20 cellular contexts compared by ENCODE assay signal in the genomic region with DNA sequence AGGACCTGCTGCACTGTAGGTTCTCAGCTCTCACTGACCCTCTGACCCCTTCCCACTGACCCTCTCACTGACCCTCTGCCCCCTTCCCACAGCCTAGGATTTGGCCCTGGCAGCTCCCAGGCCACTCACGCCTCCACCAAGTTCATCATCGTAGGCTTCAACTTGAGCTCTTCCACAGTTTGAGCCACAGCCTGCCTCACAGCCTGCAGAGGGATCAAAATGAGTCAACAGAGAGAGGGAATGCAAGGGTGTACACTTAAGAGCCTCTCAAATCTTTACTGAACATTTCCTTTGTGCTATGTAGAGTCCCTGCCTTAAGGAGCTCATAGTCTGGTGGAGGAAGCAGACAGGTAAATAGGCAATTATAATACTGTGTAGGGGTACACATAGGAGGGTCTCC. TPM values are rescaled to one million over a fixed set of nuclear protein-coding genes. Genes with fewer than 3 reads are reported as not detected.
A peak's percentile ranks its signal among the peaks of the same experiment; 100 is the strongest.
DNase-seq lines count a peak whose midpoint lies in the region; ATAC-seq lines count a peak whose summit lies in the region.
"Had no signal": no experiment of that assay in that cellular context is flagged by ENCODE, and none has a peak within 500 bp of the region (broad histone marks: within the 10 kb centered on the region; RNA-seq: fewer than 3 reads in every experiment).

No MANE protein-coding gene starts in this region.

- H3K4me3 Mint-ChIP-seq in activated CD4-positive, alpha-beta T cell treated with anti-CD3 and anti-CD28 coated beads, Interleukin-2, amount 10 ng/mL, durations not matched to agents 7 days and 5 days = no peak overlapping the region
- H3K4me3 Mint-ChIP-seq in T-helper 17 cell = no peak overlapping the region
- no peak overlapping the region for H3K4me3 Mint-ChIP-seq in immature natural killer cell

- DNase-seq in activated CD4-positive, alpha-beta T cell treated with anti-CD3 and anti-CD28 coated beads, Interleukin-2, amount 10 ng/mL, durations not matched to agents 7 days and 5 days = no peak
- DNase-seq in activated CD4-positive, alpha-beta T cell treated with anti-CD3 and anti-CD28 coated beads for 4 hours = no peak
- DNase-seq in T-helper 17 cell (no peak), immature natural killer cell (no peak), NCI-H82 treated with DMSO at 0.1 percent for 48 hours (lab: John Stamatoyannopoulos, UW; ENCODE audit: unreplicated experiment) (no peak), SIG-M5 (lab: John Stamatoyannopoulos, UW) (no peak)
- no peak for DNase-seq in stimulated activated naive CD8-positive, alpha-beta T cell treated with anti-CD3 and anti-CD28 coated beads, Interleukin-15, Interleukin-2, amounts not matched to agents 100 U/mL and 50 U/mL, for 24 hours
- DNase-seq: COR-L47, DMS53, NCI-H1048, NCI-H146, NCI-H2081 treated with DMSO at 0.1 percent for 48 hours, NCI-H2227 treated with DMSO at 0.1 percent for 48 hours, NCI-H526 had no signal

- CTCF ChIA-PET in activated CD4-positive, alpha-beta T cell treated with anti-CD3 and anti-CD28 coated beads, Interleukin-2, amount 10 ng/mL, durations not matched to agents 7 days and 5 days (lab: Charles Lee) = interaction anchor here (0.5 to 1.5 kb wide), 7 partner anchors 8 to 252 kb away, joined by 3 to 5 read pairs (median 3); a partner anchor contains a TSS

- H3K27me3 Mint-ChIP-seq in activated CD4-positive, alpha-beta T cell treated with anti-CD3 and anti-CD28 coated beads, Interleukin-2, amount 10 ng/mL, durations not matched to agents 7 days and 5 days = no peaks in the 10 kb centered on the region
- H3K27me3 Mint-ChIP-seq in T-helper 17 cell (no peaks in the 10 kb centered on the region), immature natural killer cell (ENCODE audit: low read depth in 3 of 3) (peaks cover 0 to 2% (median 0%) of the 10 kb centered on the region in 3 donors)

- H3K9me3 Mint-ChIP-seq in activated CD4-positive, alpha-beta T cell treated with anti-CD3 and anti-CD28 coated beads, Interleukin-2, amount 10 ng/mL, durations not matched to agents 7 days and 5 days = no peaks in the 10 kb centered on the region
- no peaks in the 10 kb centered on the region for H3K9me3 Mint-ChIP-seq in immature natural killer cell

- H3K9me3 ChIP-seq in T-helper 17 cell (ENCODE audit: control insufficient read depth, low read length, poor library complexity, severe bottlenecking) = no peaks in the 10 kb centered on the region
- H3K9me3 ChIP-seq: BLaER1 treated with 17β-estradiol and CSF1 and Interleukin-3, amounts not matched to agents 10 nM and 100 nM; HAP-1 had no signal

- ATAC-seq in T-helper 17 cell (no peak), HG02610 (IDR thresholded peaks at IDR 0.05; ENCODE audit: unreplicated experiment) (no peak)
- ATAC-seq in stimulated activated naive CD8-positive, alpha-beta T cell treated with anti-CD3 and anti-CD28 coated beads, Interleukin-15, Interleukin-2, amounts not matched to agents 100 U/mL and 50 U/mL, for 24 hours = peak; percentile 59
- ATAC-seq: K562 had no signal

- peak overlapping the region; percentile 21 for H3K27ac Mint-ChIP-seq in activated CD4-positive, alpha-beta T cell treated with anti-CD3 and anti-CD28 coated beads, Interleukin-2, amount 10 ng/mL, durations not matched to agents 7 days and 5 days
- H3K27ac Mint-ChIP-seq in T-helper 17 cell (peak overlapping the region; percentile 61), immature natural killer cell (peak overlapping the region in 5 of 6 donors; percentile 4 to 76 (median 69))

- H3K36me3 Mint-ChIP-seq in activated CD4-positive, alpha-beta T cell treated with anti-CD3 and anti-CD28 coated beads, Interleukin-2, amount 10 ng/mL, durations not matched to agents 7 days and 5 days (ENCODE audit: low read depth) = peaks cover 22% of the 10 kb centered on the region
- peaks cover 16% of the 10 kb centered on the region for H3K36me3 Mint-ChIP-seq in T-helper 17 cell (ENCODE audit: low read depth)
- peaks cover 19 to 43% (median 36%) of the 10 kb centered on the region in 3 donors for H3K36me3 Mint-ChIP-seq in immature natural killer cell

- H3K4me1 Mint-ChIP-seq in activated CD4-positive, alpha-beta T cell treated with anti-CD3 and anti-CD28 coated beads, Interleukin-2, amount 10 ng/mL, durations not matched to agents 7 days and 5 days = peaks cover 14% of the 10 kb centered on the region
- H3K4me1 Mint-ChIP-seq in T-helper 17 cell (peaks cover 26% of the 10 kb centered on the region), immature natural killer cell (peaks cover 42 to 64% of the 10 kb centered on the region in 2 donors)

- POLR2A ChIA-PET in activated CD4-positive, alpha-beta T cell treated with anti-CD3 and anti-CD28 coated beads, Interleukin-2, amount 10 ng/mL, durations not matched to agents 7 days and 5 days (lab: Charles Lee) = interaction anchor here (1.4 kb wide), 1 partner anchor 8 kb away, joined by 3 read pairs; no protein-coding TSS in a partner anchor

RNA-seq across cellular contexts. Expression of a gene that starts 12.1 kb away (rescaled TPM):
- total RNA-seq in activated CD4-positive, alpha-beta T cell treated with anti-CD3 and anti-CD28 coated beads, Interleukin-2, amount 10 ng/mL, durations not matched to agents 7 days and 5 days = under 1 TPM; 0.17 to 0.27 TPM
- total RNA-seq in T-helper 17 cell = under 1 TPM in 1 of 2 donors, not detected in 1; 0.50 TPM
- polyA plus RNA-seq in immature natural killer cell = under 1 TPM in 2 of 3 donors, not detected in 1; 0.11 to 0.19 TPM
- total RNA-seq: A172, HT1080, K562 had no signal
- polyA plus RNA-seq: K562 had no signal

RNA-seq across cellular contexts. Expression of a gene that starts 23.6 kb away (rescaled TPM):
- 10 to 100 TPM; 68.7 to 81.3 TPM for total RNA-seq in activated CD4-positive, alpha-beta T cell treated with anti-CD3 and anti-CD28 coated beads, Interleukin-2, amount 10 ng/mL, durations not matched to agents 7 days and 5 days
- total RNA-seq in T-helper 17 cell = 100 to 1,000 TPM in 1 of 2 donors, 10 to 100 TPM in 1; 15.6 to 202 TPM
- polyA plus RNA-seq in immature natural killer cell = 1,000 to 10,000 TPM; 1,095 to 2,255 (median 1,960) TPM
- total RNA-seq: A172, HT1080 had no signal

RNA-seq across cellular contexts. Expression of a gene that starts 47.3 kb away (rescaled TPM):
- 100 to 1,000 TPM; 274 to 311 TPM for total RNA-seq in activated CD4-positive, alpha-beta T cell treated with anti-CD3 and anti-CD28 coated beads, Interleukin-2, amount 10 ng/mL, durations not matched to agents 7 days and 5 days
- 100 to 1,000 TPM; 153 to 165 TPM for total RNA-seq in T-helper 17 cell
- 10 to 100 TPM in 2 of 3 donors, 1 to 10 TPM in 1; 9.4 to 35.5 (median 10.3) TPM for polyA plus RNA-seq in immature natural killer cell
